1 cellular context compared by ENCODE assay signal in the genomic region with DNA sequence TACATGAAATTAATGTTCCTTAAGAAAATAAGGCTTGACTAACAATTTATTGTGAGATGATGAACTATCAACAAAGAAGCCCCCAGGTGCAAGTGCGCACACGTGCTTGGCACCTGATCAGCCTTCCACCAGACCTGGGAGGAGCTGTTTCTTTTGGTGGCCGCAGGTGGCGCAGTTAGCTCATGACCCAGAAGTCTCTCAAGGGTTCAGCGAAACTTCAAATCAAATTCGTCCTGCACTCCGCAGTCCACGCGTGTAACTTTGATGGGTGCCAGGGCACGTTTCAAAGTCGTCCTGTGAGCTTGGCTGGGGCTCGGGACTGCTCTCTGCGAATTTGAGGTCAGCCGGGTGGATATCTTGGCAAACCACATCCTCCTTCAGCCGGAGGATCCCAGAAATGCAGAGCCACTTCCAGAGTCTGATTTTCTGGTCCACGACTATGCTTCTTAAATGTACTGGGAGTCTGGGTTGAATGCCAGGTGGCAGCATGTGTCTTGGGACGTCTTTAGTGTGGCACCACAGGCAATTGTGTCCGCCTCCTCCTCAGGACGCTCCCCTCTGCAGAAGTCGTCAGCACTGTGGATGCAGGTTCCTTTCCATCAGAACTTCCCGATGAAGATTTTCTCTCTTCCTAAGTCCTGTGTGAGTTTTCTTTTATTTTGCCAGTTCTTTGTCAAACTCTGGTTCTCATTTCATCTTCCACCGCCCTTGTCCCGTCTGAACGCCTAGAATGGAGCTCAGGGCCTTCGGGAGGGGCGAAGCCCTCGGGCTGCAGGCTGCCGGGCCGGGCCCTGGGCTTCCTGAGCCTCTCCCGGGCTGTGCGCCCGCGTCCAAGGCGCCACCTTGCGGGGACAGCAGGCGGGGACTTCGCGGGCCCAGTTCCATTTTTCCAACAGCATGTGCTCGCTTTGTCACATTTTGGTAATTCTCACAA.
A peak's percentile ranks its signal among the peaks of the same experiment; 100 is the strongest.
TF ChIP-seq lines count a peak whose summit lies in the region.

No MANE protein-coding gene starts in this region.

TF ChIP-seq in HepG2, 621 proteins besides CTCF, POLR2A, EP300 and RAD21 (continued from another document and continues in another):
- TF ChIP-seq, protein P1, sequence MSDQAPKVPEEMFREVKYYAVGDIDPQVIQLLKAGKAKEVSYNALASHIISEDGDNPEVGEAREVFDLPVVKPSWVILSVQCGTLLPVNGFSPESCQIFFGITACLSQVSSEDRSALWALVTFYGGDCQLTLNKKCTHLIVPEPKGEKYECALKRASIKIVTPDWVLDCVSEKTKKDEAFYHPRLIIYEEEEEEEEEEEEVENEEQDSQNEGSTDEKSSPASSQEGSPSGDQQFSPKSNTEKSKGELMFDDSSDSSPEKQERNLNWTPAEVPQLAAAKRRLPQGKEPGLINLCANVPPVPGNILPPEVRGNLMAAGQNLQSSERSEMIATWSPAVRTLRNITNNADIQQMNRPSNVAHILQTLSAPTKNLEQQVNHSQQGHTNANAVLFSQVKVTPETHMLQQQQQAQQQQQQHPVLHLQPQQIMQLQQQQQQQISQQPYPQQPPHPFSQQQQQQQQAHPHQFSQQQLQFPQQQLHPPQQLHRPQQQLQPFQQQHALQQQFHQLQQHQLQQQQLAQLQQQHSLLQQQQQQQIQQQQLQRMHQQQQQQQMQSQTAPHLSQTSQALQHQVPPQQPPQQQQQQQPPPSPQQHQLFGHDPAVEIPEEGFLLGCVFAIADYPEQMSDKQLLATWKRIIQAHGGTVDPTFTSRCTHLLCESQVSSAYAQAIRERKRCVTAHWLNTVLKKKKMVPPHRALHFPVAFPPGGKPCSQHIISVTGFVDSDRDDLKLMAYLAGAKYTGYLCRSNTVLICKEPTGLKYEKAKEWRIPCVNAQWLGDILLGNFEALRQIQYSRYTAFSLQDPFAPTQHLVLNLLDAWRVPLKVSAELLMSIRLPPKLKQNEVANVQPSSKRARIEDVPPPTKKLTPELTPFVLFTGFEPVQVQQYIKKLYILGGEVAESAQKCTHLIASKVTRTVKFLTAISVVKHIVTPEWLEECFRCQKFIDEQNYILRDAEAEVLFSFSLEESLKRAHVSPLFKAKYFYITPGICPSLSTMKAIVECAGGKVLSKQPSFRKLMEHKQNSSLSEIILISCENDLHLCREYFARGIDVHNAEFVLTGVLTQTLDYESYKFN (CRISPR knock-in tag; conservative IDR thresholded peaks at IDR 0.05), result no peak
- TF ChIP-seq KMT2A (CRISPR knock-in tag; IDR thresholded peaks at IDR 0.05) (no peak), NCOA5 (CRISPR knock-in tag; IDR thresholded peaks at IDR 0.05) (no peak), ZNF775 (CRISPR knock-in tag; IDR thresholded peaks at IDR 0.05; ENCODE audit: borderline replicate concordance) (no peak), ZMYM2 (CRISPR knock-in tag; IDR thresholded peaks at IDR 0.05) (no peak), RORA (CRISPR knock-in tag; IDR thresholded peaks at IDR 0.05) (no peak), MED8 (CRISPR knock-in tag; IDR thresholded peaks at IDR 0.05; ENCODE audit: insufficient replicate concordance) (no peak), PHF21A (CRISPR knock-in tag; IDR thresholded peaks at IDR 0.05) (no peak), RXRA (CRISPR knock-in tag; IDR thresholded peaks at IDR 0.05) (no peak), HIVEP1 (CRISPR knock-in tag; IDR thresholded peaks at IDR 0.05) (no peak), ZNF501 (CRISPR knock-in tag; IDR thresholded peaks at IDR 0.05) (peak; percentile 66), ZSCAN30 (CRISPR knock-in tag; IDR thresholded peaks at IDR 0.05) (no peak), ZNF543 (CRISPR knock-in tag; IDR thresholded peaks at IDR 0.05) (no peak), SAP130 (CRISPR knock-in tag; IDR thresholded peaks at IDR 0.05; ENCODE audit: low read depth) (no peak), ZNF713 (CRISPR knock-in tag; IDR thresholded peaks at IDR 0.05) (no peak), SAFB2 (CRISPR knock-in tag; IDR thresholded peaks at IDR 0.05; ENCODE audit: borderline replicate concordance, low read depth) (no peak), ZNF282 (IDR thresholded peaks at IDR 0.05; ENCODE audit: partially characterized antibody) (no peak), ZNF326 (CRISPR knock-in tag; IDR thresholded peaks at IDR 0.05; ENCODE audit: borderline replicate concordance) (no peak), ZNF550 (CRISPR knock-in tag; IDR thresholded peaks at IDR 0.05; ENCODE audit: borderline replicate concordance) (no peak), KDM5A (IDR thresholded peaks at IDR 0.05; ENCODE audit: borderline replicate concordance, low read length) (no peak), RARG (CRISPR knock-in tag; IDR thresholded peaks at IDR 0.05; ENCODE audit: low read depth) (no peak), IRF2 (CRISPR knock-in tag; IDR thresholded peaks at IDR 0.05) (no peak)
- TF ChIP-seq, protein P2, sequence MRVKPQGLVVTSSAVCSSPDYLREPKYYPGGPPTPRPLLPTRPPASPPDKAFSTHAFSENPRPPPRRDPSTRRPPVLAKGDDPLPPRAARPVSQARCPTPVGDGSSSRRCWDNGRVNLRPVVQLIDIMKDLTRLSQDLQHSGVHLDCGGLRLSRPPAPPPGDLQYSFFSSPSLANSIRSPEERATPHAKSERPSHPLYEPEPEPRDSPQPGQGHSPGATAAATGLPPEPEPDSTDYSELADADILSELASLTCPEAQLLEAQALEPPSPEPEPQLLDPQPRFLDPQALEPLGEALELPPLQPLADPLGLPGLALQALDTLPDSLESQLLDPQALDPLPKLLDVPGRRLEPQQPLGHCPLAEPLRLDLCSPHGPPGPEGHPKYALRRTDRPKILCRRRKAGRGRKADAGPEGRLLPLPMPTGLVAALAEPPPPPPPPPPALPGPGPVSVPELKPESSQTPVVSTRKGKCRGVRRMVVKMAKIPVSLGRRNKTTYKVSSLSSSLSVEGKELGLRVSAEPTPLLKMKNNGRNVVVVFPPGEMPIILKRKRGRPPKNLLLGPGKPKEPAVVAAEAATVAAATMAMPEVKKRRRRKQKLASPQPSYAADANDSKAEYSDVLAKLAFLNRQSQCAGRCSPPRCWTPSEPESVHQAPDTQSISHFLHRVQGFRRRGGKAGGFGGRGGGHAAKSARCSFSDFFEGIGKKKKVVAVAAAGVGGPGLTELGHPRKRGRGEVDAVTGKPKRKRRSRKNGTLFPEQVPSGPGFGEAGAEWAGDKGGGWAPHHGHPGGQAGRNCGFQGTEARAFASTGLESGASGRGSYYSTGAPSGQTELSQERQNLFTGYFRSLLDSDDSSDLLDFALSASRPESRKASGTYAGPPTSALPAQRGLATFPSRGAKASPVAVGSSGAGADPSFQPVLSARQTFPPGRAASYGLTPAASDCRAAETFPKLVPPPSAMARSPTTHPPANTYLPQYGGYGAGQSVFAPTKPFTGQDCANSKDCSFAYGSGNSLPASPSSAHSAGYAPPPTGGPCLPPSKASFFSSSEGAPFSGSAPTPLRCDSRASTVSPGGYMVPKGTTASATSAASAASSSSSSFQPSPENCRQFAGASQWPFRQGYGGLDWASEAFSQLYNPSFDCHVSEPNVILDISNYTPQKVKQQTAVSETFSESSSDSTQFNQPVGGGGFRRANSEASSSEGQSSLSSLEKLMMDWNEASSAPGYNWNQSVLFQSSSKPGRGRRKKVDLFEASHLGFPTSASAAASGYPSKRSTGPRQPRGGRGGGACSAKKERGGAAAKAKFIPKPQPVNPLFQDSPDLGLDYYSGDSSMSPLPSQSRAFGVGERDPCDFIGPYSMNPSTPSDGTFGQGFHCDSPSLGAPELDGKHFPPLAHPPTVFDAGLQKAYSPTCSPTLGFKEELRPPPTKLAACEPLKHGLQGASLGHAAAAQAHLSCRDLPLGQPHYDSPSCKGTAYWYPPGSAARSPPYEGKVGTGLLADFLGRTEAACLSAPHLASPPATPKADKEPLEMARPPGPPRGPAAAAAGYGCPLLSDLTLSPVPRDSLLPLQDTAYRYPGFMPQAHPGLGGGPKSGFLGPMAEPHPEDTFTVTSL (CRISPR knock-in tag; IDR thresholded peaks at IDR 0.05; ENCODE audit: borderline replicate concordance), result no peak
- TF ChIP-seq, protein P3, sequence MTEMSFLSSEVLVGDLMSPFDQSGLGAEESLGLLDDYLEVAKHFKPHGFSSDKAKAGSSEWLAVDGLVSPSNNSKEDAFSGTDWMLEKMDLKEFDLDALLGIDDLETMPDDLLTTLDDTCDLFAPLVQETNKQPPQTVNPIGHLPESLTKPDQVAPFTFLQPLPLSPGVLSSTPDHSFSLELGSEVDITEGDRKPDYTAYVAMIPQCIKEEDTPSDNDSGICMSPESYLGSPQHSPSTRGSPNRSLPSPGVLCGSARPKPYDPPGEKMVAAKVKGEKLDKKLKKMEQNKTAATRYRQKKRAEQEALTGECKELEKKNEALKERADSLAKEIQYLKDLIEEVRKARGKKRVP (CRISPR knock-in tag; IDR thresholded peaks at IDR 0.05), result no peak
- TF ChIP-seq, protein P4, sequence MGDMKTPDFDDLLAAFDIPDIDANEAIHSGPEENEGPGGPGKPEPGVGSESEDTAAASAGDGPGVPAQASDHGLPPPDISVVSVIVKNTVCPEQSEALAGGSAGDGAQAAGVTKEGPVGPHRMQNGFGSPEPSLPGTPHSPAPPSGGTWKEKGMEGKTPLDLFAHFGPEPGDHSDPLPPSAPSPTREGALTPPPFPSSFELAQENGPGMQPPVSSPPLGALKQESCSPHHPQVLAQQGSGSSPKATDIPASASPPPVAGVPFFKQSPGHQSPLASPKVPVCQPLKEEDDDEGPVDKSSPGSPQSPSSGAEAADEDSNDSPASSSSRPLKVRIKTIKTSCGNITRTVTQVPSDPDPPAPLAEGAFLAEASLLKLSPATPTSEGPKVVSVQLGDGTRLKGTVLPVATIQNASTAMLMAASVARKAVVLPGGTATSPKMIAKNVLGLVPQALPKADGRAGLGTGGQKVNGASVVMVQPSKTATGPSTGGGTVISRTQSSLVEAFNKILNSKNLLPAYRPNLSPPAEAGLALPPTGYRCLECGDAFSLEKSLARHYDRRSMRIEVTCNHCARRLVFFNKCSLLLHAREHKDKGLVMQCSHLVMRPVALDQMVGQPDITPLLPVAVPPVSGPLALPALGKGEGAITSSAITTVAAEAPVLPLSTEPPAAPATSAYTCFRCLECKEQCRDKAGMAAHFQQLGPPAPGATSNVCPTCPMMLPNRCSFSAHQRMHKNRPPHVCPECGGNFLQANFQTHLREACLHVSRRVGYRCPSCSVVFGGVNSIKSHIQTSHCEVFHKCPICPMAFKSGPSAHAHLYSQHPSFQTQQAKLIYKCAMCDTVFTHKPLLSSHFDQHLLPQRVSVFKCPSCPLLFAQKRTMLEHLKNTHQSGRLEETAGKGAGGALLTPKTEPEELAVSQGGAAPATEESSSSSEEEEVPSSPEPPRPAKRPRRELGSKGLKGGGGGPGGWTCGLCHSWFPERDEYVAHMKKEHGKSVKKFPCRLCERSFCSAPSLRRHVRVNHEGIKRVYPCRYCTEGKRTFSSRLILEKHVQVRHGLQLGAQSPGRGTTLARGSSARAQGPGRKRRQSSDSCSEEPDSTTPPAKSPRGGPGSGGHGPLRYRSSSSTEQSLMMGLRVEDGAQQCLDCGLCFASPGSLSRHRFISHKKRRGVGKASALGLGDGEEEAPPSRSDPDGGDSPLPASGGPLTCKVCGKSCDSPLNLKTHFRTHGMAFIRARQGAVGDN (CRISPR knock-in tag; IDR thresholded peaks at IDR 0.05), result peak; percentile 53
- TF ChIP-seq, protein P5, sequence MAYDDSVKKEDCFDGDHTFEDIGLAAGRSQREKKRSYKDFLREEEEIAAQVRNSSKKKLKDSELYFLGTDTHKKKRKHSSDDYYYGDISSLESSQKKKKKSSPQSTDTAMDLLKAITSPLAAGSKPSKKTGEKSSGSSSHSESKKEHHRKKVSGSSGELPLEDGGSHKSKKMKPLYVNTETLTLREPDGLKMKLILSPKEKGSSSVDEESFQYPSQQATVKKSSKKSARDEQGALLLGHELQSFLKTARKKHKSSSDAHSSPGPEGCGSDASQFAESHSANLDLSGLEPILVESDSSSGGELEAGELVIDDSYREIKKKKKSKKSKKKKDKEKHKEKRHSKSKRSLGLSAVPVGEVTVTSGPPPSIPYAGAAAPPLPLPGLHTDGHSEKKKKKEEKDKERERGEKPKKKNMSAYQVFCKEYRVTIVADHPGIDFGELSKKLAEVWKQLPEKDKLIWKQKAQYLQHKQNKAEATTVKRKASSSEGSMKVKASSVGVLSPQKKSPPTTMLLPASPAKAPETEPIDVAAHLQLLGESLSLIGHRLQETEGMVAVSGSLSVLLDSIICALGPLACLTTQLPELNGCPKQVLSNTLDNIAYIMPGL (CRISPR knock-in tag; IDR thresholded peaks at IDR 0.05; ENCODE audit: borderline replicate concordance in 1 of 2, low read depth in 1 of 2), result no peak
